ENCODE assay signal across 25 cellular contexts in genomic region chr10:90193240-90193985, GRCh38.
A peak's percentile ranks its signal among the peaks of the same experiment; 100 is the strongest.
DNase-seq lines count a peak whose midpoint lies in the region; FAIRE-seq and TF ChIP-seq lines count a peak whose summit lies in the region.
"Had no signal": no experiment of that assay in that cellular context is flagged by ENCODE, and none has a peak within 500 bp of the region (broad histone marks: within the 10 kb centered on the region; RNA-seq: fewer than 3 reads in every experiment).

No MANE protein-coding gene starts in this region.

- peaks cover 15% of the 10 kb centered on the region for H3K4me1 Mint-ChIP-seq in astrocyte (ENCODE audit: low read depth, unreplicated experiment)
- H3K4me1 Mint-ChIP-seq in activated T-helper 1 cell treated with anti-CD3 and anti-CD28 coated beads, Interleukin-12 subunit alpha, Interleukin-12 subunit beta, Interleukin-2, Interleukin-4 antibody, amounts not matched to agents 30 ng/mL and 10 ng/mL and 1 ng/mL, durations not matched to agents 14 hours and 24 hours and 36 hours (ENCODE audit: low read depth), result no peaks in the 10 kb centered on the region
- H3K4me1 Mint-ChIP-seq: GM23338 had no signal

- H3K4me3 Mint-ChIP-seq in astrocyte (ENCODE audit: unreplicated experiment), result no peak overlapping the region
- H3K4me3 Mint-ChIP-seq in activated T-helper 1 cell treated with anti-CD3 and anti-CD28 coated beads, Interleukin-12 subunit alpha, Interleukin-12 subunit beta, Interleukin-2, Interleukin-4 antibody, amounts not matched to agents 30 ng/mL and 10 ng/mL and 1 ng/mL, durations not matched to agents 14 hours and 24 hours and 36 hours, result no peak overlapping the region
- H3K4me3 Mint-ChIP-seq: brain, GM23338 had no signal

- WGBS in esophagus muscularis mucosa, result 86% methylated on average over 2 of the region's 2 CpGs

- no peak for FAIRE-seq in astrocyte (lab: Jason Lieb, UNC)
- FAIRE-seq: GM12878, urothelium cell line had no signal

- H3K27me3 ChIP-seq in astrocyte (ENCODE audit: insufficient read depth, low read length) (no peaks in the 10 kb centered on the region), esophagus muscularis mucosa (no peaks in the 10 kb centered on the region), ascending aorta (no peaks in the 10 kb centered on the region)
- H3K27me3 ChIP-seq: esophagus squamous epithelium, right atrium auricular region had no signal

- H3K9me3 ChIP-seq in astrocyte (ENCODE audit: insufficient read depth, low read depth, low read length) (no peaks in the 10 kb centered on the region), esophagus muscularis mucosa (no peaks in the 10 kb centered on the region), ascending aorta (no peaks in the 10 kb centered on the region)
- H3K9me3 ChIP-seq: esophagus squamous epithelium, mucosa of descending colon, right atrium auricular region had no signal

- POLR2A ChIA-PET in AG04449 (lab: Yijun Ruan, JAX), result no interaction called here

- H3K27ac ChIP-seq in astrocyte (ENCODE audit: low read depth, low read length) (no peak overlapping the region), esophagus muscularis mucosa (replicated peaks in 1 of 4) (no peak overlapping the region), ascending aorta (no peak overlapping the region)
- H3K27ac ChIP-seq: esophagus squamous epithelium, HL-60, KMS-11, PC-9, right atrium auricular region had no signal

- TF ChIP-seq POLR2A in esophagus muscularis mucosa (IDR thresholded peaks at IDR 0.05; ENCODE audit: low read depth), result no peak

- no peak for TF ChIP-seq EP300 in esophagus muscularis mucosa (IDR thresholded peaks at IDR 0.05)

- H3K27me3 Mint-ChIP-seq in astrocyte (ENCODE audit: low read depth, unreplicated experiment), result no peaks in the 10 kb centered on the region
- no peaks in the 10 kb centered on the region for H3K27me3 Mint-ChIP-seq in activated T-helper 1 cell treated with anti-CD3 and anti-CD28 coated beads, Interleukin-12 subunit alpha, Interleukin-12 subunit beta, Interleukin-2, Interleukin-4 antibody, amounts not matched to agents 30 ng/mL and 10 ng/mL and 1 ng/mL, durations not matched to agents 14 hours and 24 hours and 36 hours (ENCODE audit: insufficient read depth)

- H3K4me1 ChIP-seq in astrocyte (ENCODE audit: insufficient read depth, low read length), result peaks cover 10% of the 10 kb centered on the region
- H3K4me1 ChIP-seq in esophagus muscularis mucosa, result no peaks in the 10 kb centered on the region
- H3K4me1 ChIP-seq in ascending aorta, result no peaks in the 10 kb centered on the region
- H3K4me1 ChIP-seq: esophagus squamous epithelium, right atrium auricular region had no signal

- H3K36me3 Mint-ChIP-seq in astrocyte (ENCODE audit: low read depth, unreplicated experiment), result no peaks in the 10 kb centered on the region
- no peaks in the 10 kb centered on the region for H3K36me3 Mint-ChIP-seq in activated T-helper 1 cell treated with anti-CD3 and anti-CD28 coated beads, Interleukin-12 subunit alpha, Interleukin-12 subunit beta, Interleukin-2, Interleukin-4 antibody, amounts not matched to agents 30 ng/mL and 10 ng/mL and 1 ng/mL, durations not matched to agents 14 hours and 24 hours and 36 hours (ENCODE audit: low read depth)
- H3K36me3 Mint-ChIP-seq: brain had no signal

- H3K4me2 ChIP-seq in astrocyte (ENCODE audit: low read length), result peak overlapping the region; percentile 14
- H3K4me2 ChIP-seq: GM23338, KMS-11, PC-9 had no signal

- no peak overlapping the region for H3K9ac ChIP-seq in astrocyte (ENCODE audit: low read length)
- H3K9ac ChIP-seq: KMS-11 had no signal

- peak overlapping the region; percentile 10 for H3K27ac Mint-ChIP-seq in astrocyte (ENCODE audit: unreplicated experiment)
- H3K27ac Mint-ChIP-seq in activated T-helper 1 cell treated with anti-CD3 and anti-CD28 coated beads, Interleukin-12 subunit alpha, Interleukin-12 subunit beta, Interleukin-2, Interleukin-4 antibody, amounts not matched to agents 30 ng/mL and 10 ng/mL and 1 ng/mL, durations not matched to agents 14 hours and 24 hours and 36 hours, result no peak overlapping the region
- H3K27ac Mint-ChIP-seq: brain, GM23338 had no signal

- no peak overlapping the region for H2AFZ ChIP-seq in astrocyte (ENCODE audit: low read depth, low read length)
- H2AFZ ChIP-seq: GM23338, PC-9 had no signal

- DNase-seq in AG04449 (ENCODE audit: low read depth, low spot score) (peak; percentile 38), HCEC 1CT (peak; percentile 79), astrocyte (ENCODE audit: low read depth) (peak; percentile 89), fibroblast of villous mesenchyme (ENCODE audit: low read depth) (peak; percentile 96), esophagus muscularis mucosa (ENCODE audit: extremely low spot score) (no peak), ACHN (no peak), ascending aorta (ENCODE audit: low spot score in 2 of 2) (no peak)
- no peak for DNase-seq in activated T-helper 1 cell treated with anti-CD3 and anti-CD28 coated beads, Interleukin-12 subunit alpha, Interleukin-12 subunit beta, Interleukin-2, Interleukin-4 antibody, amounts not matched to agents 30 ng/mL and 10 ng/mL and 1 ng/mL, durations not matched to agents 14 hours and 24 hours and 36 hours (ENCODE audit: low spot score)
- DNase-seq: activated CD4-positive, alpha-beta T cell treated with anti-CD3 and anti-CD28 coated beads for 4 hours; activated naive CD4-positive, alpha-beta T cell; esophagus squamous epithelium; hypothalamus; mucosa of descending colon; NCI-H1092; NCI-H2107; NCI-H69; PC-9; stimulated activated CD4-positive, alpha-beta T cell treated with anti-CD3 and anti-CD28 coated beads, Interleukin-1b, Interleukin-23, amount 100 ng/mL, for 48 hours had no signal

- H3K4me3 ChIP-seq in AG04449 (ENCODE audit: low read depth, low read length), result no peak overlapping the region
- no peak overlapping the region for H3K4me3 ChIP-seq in astrocyte (ENCODE audit: insufficient read depth, low read depth, low read length)
- H3K4me3 ChIP-seq in fibroblast of villous mesenchyme (ENCODE audit: low read depth, low read length), result peak overlapping the region; percentile 37
- H3K4me3 ChIP-seq in esophagus muscularis mucosa, result no peak overlapping the region
- no peak overlapping the region for H3K4me3 ChIP-seq in ascending aorta
- H3K4me3 ChIP-seq: esophagus squamous epithelium, GM12878, GM23338, mucosa of descending colon, PC-9, right atrium auricular region had no signal

- intact Hi-C loops in activated T-helper 1 cell treated with anti-CD3 and anti-CD28 coated beads, Interleukin-12 subunit alpha, Interleukin-12 subunit beta, Interleukin-2, Interleukin-4 antibody, amounts not matched to agents 30 ng/mL and 10 ng/mL and 1 ng/mL, durations not matched to agents 14 hours and 24 hours and 36 hours (cut with micrococcal nuclease), result no loop called here
- intact Hi-C loops in esophagus muscularis mucosa (cut with DNase I), result no loop called here
- intact Hi-C loops in ascending aorta (cut with DNase I), result no loop called here

- in situ Hi-C loops in ACHN (cut with HindIII; ENCODE audit: low pct_ligation_motif_present, low pct_unique_long_range_greater_than_20kb, low sequenced_read_pairs), result no loop called here

- TF ChIP-seq CTCF in AG04449 (IDR thresholded peaks at IDR 0.05; ENCODE audit: insufficient read depth, low read length, missing control alignments), result no peak
- no peak for TF ChIP-seq CTCF in astrocyte (IDR thresholded peaks at IDR 0.05; ENCODE audit: insufficient read depth, low read depth, low read length)
- TF ChIP-seq CTCF in fibroblast of villous mesenchyme (IDR thresholded peaks at IDR 0.05; ENCODE audit: insufficient read depth, low read depth, low read length), result no peak
- no peak for TF ChIP-seq CTCF in esophagus muscularis mucosa (IDR thresholded peaks at IDR 0.05)
- TF ChIP-seq CTCF in ascending aorta (IDR thresholded peaks at IDR 0.05), result no peak

- no peaks in the 10 kb centered on the region for H3K9me3 Mint-ChIP-seq in astrocyte (ENCODE audit: unreplicated experiment)
- no peaks in the 10 kb centered on the region for H3K9me3 Mint-ChIP-seq in activated T-helper 1 cell treated with anti-CD3 and anti-CD28 coated beads, Interleukin-12 subunit alpha, Interleukin-12 subunit beta, Interleukin-2, Interleukin-4 antibody, amounts not matched to agents 30 ng/mL and 10 ng/mL and 1 ng/mL, durations not matched to agents 14 hours and 24 hours and 36 hours
- H3K9me3 Mint-ChIP-seq: brain, GM23338 had no signal

- no peaks in the 10 kb centered on the region for H3K79me2 ChIP-seq in astrocyte (ENCODE audit: insufficient read depth, low read length)

- no peaks in the 10 kb centered on the region for H4K20me1 ChIP-seq in astrocyte (ENCODE audit: insufficient read depth, low read length)

- CTCF ChIA-PET in AG04449 (lab: Yijun Ruan, JAX), result no interaction called here

- H3K36me3 ChIP-seq in astrocyte (ENCODE audit: insufficient read depth, low read length) (no peaks in the 10 kb centered on the region), esophagus muscularis mucosa (no peaks in the 10 kb centered on the region), ascending aorta (no peaks in the 10 kb centered on the region)
- H3K36me3 ChIP-seq: esophagus squamous epithelium, right atrium auricular region had no signal

Comparison
In these comparisons a context has a peak if more than half of its experiments do, and no peak if none do; other contexts are left out.
1. DNase-seq: peak in AG04449 (single experiment), HCEC 1CT (single experiment), astrocyte (single experiment) and fibroblast of villous mesenchyme (single experiment); none in activated T-helper 1 cell treated with anti-CD3 and anti-CD28 coated beads, Interleukin-12 subunit alpha, Interleukin-12 subunit beta, Interleukin-2, Interleukin-4 antibody, amounts not matched to agents 30 ng/mL and 10 ng/mL and 1 ng/mL, durations not matched to agents 14 hours and 24 hours and 36 hours (single experiment), esophagus muscularis mucosa (single experiment), ACHN (single experiment) and ascending aorta (0 of 2).